ENCODE assay signal across 18 cellular contexts in genomic region chr22:42013385-42013784, GRCh38.
"Had no signal": no experiment of that assay in that cellular context is flagged by ENCODE, and none has a peak within 500 bp of the region (broad histone marks: within the 10 kb centered on the region; RNA-seq: fewer than 3 reads in every experiment).

No MANE protein-coding gene starts in this region.

- H3K4me3 ChIP-seq: neural progenitor cell, ovary, pancreas, prostate gland, psoas muscle, right atrium auricular region, right lobe of liver, sigmoid colon, skin epidermis, smooth muscle cell, spleen had no signal

- H3K9me3 ChIP-seq: neutrophil, ovary, pancreas, prostate gland, right lobe of liver had no signal

- H3K36me3 ChIP-seq: neural progenitor cell, neutrophil, ovary, pancreas, prostate gland, right atrium auricular region, right lobe of liver, sigmoid colon, spleen had no signal

- H3K27ac ChIP-seq: neural progenitor cell, neutrophil, ovary, pancreas, parathyroid adenoma, prostate gland, psoas muscle, right atrium auricular region, right lobe of liver, sigmoid colon, skin epidermis, spleen had no signal

- ATAC-seq: naive thymus-derived CD8-positive, alpha-beta T cell; natural killer cell; natural killer cell treated with Interleukin-12 subunit alpha and Interleukin-12 subunit beta and Interleukin-15 and Interleukin-18, amount 100 ng/mL, for 72 hours; pancreas; psoas muscle; right cardiac atrium; right lobe of liver; sciatic nerve had no signal

- H3K4me1 ChIP-seq: neural progenitor cell, pancreas, parathyroid adenoma, prostate gland, psoas muscle, right atrium auricular region, right lobe of liver, sigmoid colon, spleen had no signal
